15 cellular contexts compared by ENCODE assay signal in the genomic region with DNA sequence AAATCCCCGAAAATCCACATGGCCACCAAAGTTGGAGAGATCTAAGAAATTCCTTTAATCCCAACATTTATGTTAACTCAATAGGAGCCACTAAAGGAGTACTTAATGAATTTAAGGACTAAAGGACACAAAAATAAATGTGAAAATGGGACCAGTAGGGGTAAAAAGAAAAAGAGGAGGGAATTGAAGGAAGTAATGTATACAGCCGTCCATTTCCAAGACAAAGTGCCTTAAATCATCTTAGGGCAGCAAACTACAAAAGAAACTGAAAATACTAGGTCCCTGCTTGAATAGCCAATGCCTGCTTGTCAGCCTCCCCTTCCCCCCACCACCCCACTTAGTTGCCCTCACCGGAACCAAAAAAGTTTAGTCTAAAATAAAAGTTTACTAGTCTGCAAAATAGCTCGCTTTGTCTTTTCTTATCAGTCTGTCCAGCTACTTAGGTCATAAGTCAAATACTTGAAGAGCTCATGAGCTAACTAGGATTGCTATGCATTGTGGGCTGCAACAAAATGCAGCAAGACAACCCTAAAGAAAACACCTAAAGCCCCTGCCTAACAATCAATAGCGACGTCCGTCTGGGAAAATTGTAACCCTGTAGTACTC.
DNase-seq lines count a peak whose midpoint lies in the region; ATAC-seq and TF ChIP-seq lines count a peak whose summit lies in the region.
"Had no signal": no experiment of that assay in that cellular context is flagged by ENCODE, and none has a peak within 500 bp of the region (broad histone marks: within the 10 kb centered on the region; RNA-seq: fewer than 3 reads in every experiment).

No MANE protein-coding gene starts in this region.

- BruUV-seq in A673 (replicated peaks; lab: Mats Ljungman, UMichigan), result no TSS peak

- no peak overlapping the region for H2AK5ac ChIP-seq in mesenchymal stem cell (ENCODE audit: low read length, severe bottlenecking)

- no peak overlapping the region for H2BK15ac ChIP-seq in mesenchymal stem cell (ENCODE audit: low read depth, poor library complexity, severe bottlenecking)

- H3K9ac ChIP-seq in mesenchymal stem cell (ENCODE audit: low read length), result no peak overlapping the region

- H3K27ac Mint-ChIP-seq in progenitor cell of endocrine pancreas, result peak overlapping the region; percentile 78
- H3K27ac Mint-ChIP-seq: CD8-positive, alpha-beta T cell; HFFc6 had no signal

- no peak overlapping the region for H3K14ac ChIP-seq in mesenchymal stem cell (ENCODE audit: low read length in 2 of 2)

- no peak overlapping the region for H2BK12ac ChIP-seq in mesenchymal stem cell (ENCODE audit: low read length in 2 of 2)

- H3K36me3 ChIP-seq in mesenchymal stem cell (ENCODE audit: control insufficient read depth in 1 of 2, insufficient read depth in 2 of 2, low read depth in 1 of 2, low read length in 2 of 2) (no peaks in the 10 kb centered on the region), A673 (ENCODE audit: insufficient read depth, low read length, poor library complexity, severe bottlenecking) (no peaks in the 10 kb centered on the region)

- no peak overlapping the region for H2BK5ac ChIP-seq in mesenchymal stem cell (ENCODE audit: low read depth, low read length, poor library complexity, severe bottlenecking)

- ATAC-seq in HG03432 (IDR thresholded peaks at IDR 0.05; ENCODE audit: unreplicated experiment), result no peak
- ATAC-seq: CD8-positive, alpha-beta T cell had no signal

- POLR2A ChIA-PET in A673 (lab: Charles Lee; ENCODE audit: low non-redundant PET), result no interaction called here

- H2BK120ac ChIP-seq in mesenchymal stem cell (ENCODE audit: low read depth, low read length), result no peak overlapping the region

- H3K4me3 ChIP-seq in mesenchymal stem cell (ENCODE audit: insufficient read depth in 1 of 2, low read depth in 1 of 2, low read length in 2 of 2), result no peak overlapping the region
- no peak overlapping the region for H3K4me3 ChIP-seq in A673 (ENCODE audit: low read depth, low read length, poor library complexity, severe bottlenecking)

- no peaks in the 10 kb centered on the region for H3K79me1 ChIP-seq in mesenchymal stem cell (replicated peaks; ENCODE audit: low read length, poor library complexity, severe bottlenecking)

- H3K23ac ChIP-seq in mesenchymal stem cell (ENCODE audit: low read length in 2 of 2), result no peak overlapping the region

- H3K36me3 Mint-ChIP-seq in progenitor cell of endocrine pancreas (ENCODE audit: insufficient read depth), result no peaks in the 10 kb centered on the region
- H3K36me3 Mint-ChIP-seq: CD14-positive monocyte; CD8-positive, alpha-beta T cell had no signal

- intact Hi-C loops in A673 (cut with micrococcal nuclease; ENCODE audit: unreplicated experiment), result no loop called here

- peaks cover 7 to 26% of the 10 kb centered on the region in 2 experiments for H3K27me3 ChIP-seq in mesenchymal stem cell (ENCODE audit: control insufficient read depth in 1 of 2, insufficient read depth in 1 of 2, low read length in 2 of 2)
- H3K27me3 ChIP-seq in A673 (replicated peaks; ENCODE audit: insufficient read depth, low read depth, low read length, poor library complexity), result no peaks in the 10 kb centered on the region

- H3K9me3 ChIP-seq in mesenchymal stem cell (ENCODE audit: control insufficient read depth, low read length) (no peaks in the 10 kb centered on the region), A673 (ENCODE audit: low read depth, low read length, poor library complexity, severe bottlenecking) (no peaks in the 10 kb centered on the region)

- H3K27me3 Mint-ChIP-seq in progenitor cell of endocrine pancreas, result no peaks in the 10 kb centered on the region

- CTCF ChIA-PET in A673 (lab: Charles Lee), result no interaction called here

- H3K4me1 ChIP-seq in mesenchymal stem cell (ENCODE audit: control insufficient read depth, insufficient read depth, low read depth, low read length), result no peaks in the 10 kb centered on the region
- H3K4me1 ChIP-seq in A673 (ENCODE audit: insufficient read depth, low read length, poor library complexity, severe bottlenecking), result peaks cover 8% of the 10 kb centered on the region

- WGBS in mesenchymal stem cell, result 76% methylated on average over 7 of the region's 7 CpGs

- no peak overlapping the region for H3K18ac ChIP-seq in mesenchymal stem cell (ENCODE audit: low read depth in 1 of 2, low read length in 2 of 2)

- H2AFZ ChIP-seq in mesenchymal stem cell (ENCODE audit: low read depth, low read length), result no peak overlapping the region

- peak; percentile 15 for DNase-seq in OCI-M1 (lab: John Stamatoyannopoulos, UW)
- DNase-seq in amniotic epithelial cell (ENCODE audit: low read depth), result peak; percentile 49
- DNase-seq in mesenchymal stem cell, result peak; percentile 7
- DNase-seq in progenitor cell of endocrine pancreas (ENCODE audit: low spot score, unreplicated experiment), result no peak
- DNase-seq in A673 (ENCODE audit: low spot score), result no peak
- no peak for DNase-seq in cerebellar nuclear complex (lab: John Stamatoyannopoulos, UW)
- DNase-seq: CD8-positive, alpha-beta T cell; COR-L47; DND-41; GDM1; HCEC 1CT; HFFc6 had no signal

- H3K4ac ChIP-seq in mesenchymal stem cell (ENCODE audit: low read depth in 1 of 2, low read length in 2 of 2), result no peak overlapping the region

- H3K27ac ChIP-seq in mesenchymal stem cell (ENCODE audit: low read length, poor library complexity, severe bottlenecking) (no peak overlapping the region), A673 (ENCODE audit: low read depth, low read length, poor library complexity, severe bottlenecking) (no peak overlapping the region)
- H3K27ac ChIP-seq: HL-60 had no signal

- H3K4me2 ChIP-seq in mesenchymal stem cell (ENCODE audit: low read length, poor library complexity, severe bottlenecking), result no peak overlapping the region

- H3K9me3 Mint-ChIP-seq in progenitor cell of endocrine pancreas (ENCODE audit: low read depth), result no peaks in the 10 kb centered on the region
- H3K9me3 Mint-ChIP-seq: CD8-positive, alpha-beta T cell; HFFc6 had no signal

- no peak for TF ChIP-seq CTCF in progenitor cell of endocrine pancreas (IDR thresholded peaks at IDR 0.05; ENCODE audit: unreplicated experiment)
- no peak for TF ChIP-seq CTCF in A673 (conservative IDR thresholded peaks at IDR 0.05; ENCODE audit: low read depth, low read length)

- H3K4me1 Mint-ChIP-seq in progenitor cell of endocrine pancreas (ENCODE audit: low read depth), result peaks cover 37% of the 10 kb centered on the region

- no peak overlapping the region for H3K4me3 Mint-ChIP-seq in progenitor cell of endocrine pancreas (ENCODE audit: low read depth)
- H3K4me3 Mint-ChIP-seq: CD14-positive monocyte; CD8-positive, alpha-beta T cell; HFFc6 had no signal

- no peak overlapping the region for H4K8ac ChIP-seq in mesenchymal stem cell (ENCODE audit: low read length)

- no peak overlapping the region for H4K91ac ChIP-seq in mesenchymal stem cell (ENCODE audit: low read length)

Comparison
In these comparisons a context has a peak if more than half of its experiments do, and no peak if none do; other contexts are left out.
1. DNase-seq: peak in OCI-M1 (single experiment), amniotic epithelial cell (single experiment) and mesenchymal stem cell (single experiment); none in progenitor cell of endocrine pancreas (single experiment), A673 (single experiment) and cerebellar nuclear complex (0 of 2).